24 cellular contexts compared by ENCODE assay signal in the genomic region with DNA sequence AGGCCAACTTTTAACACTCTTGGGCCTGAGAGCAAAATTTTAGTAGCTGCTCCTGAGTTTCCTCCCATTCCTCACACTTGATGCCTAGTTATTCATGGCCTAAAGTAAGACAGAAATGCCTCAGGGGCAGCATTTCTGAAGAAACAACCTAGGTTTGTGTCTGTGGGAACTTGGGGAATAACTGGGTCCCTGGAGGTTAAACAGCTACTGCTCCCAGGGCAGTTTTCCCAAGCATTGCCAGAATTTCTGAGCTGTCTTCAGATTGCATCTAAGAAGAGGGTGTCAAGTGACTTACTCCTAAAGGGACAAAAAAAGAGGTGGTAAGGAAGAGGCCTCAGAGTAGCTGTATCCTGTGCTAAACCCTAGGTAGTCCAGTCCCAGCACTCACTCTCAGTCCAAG.
"Had no signal": no experiment of that assay in that cellular context is flagged by ENCODE, and none has a peak within 500 bp of the region (broad histone marks: within the 10 kb centered on the region; RNA-seq: fewer than 3 reads in every experiment).

No MANE protein-coding gene starts in this region.

- H3K9me3 ChIP-seq: adrenal gland, breast epithelium had no signal

- H3K27ac ChIP-seq: adrenal gland, breast epithelium, SK-N-MC, WERI-Rb-1 had no signal

- ATAC-seq: activated CD4-positive, alpha-beta T cell treated with anti-CD3 and anti-CD28 coated beads for 36 hours; T-cell had no signal

- H3K4me1 ChIP-seq: adrenal gland, breast epithelium had no signal

- H3K27me3 Mint-ChIP-seq: activated CD4-positive, alpha-beta T cell treated with anti-CD3 and anti-CD28 coated beads for 36 hours; activated naive CD8-positive, alpha-beta T cell treated with anti-CD3 and anti-CD28 coated beads, Interleukin-2, amount 10 ng/mL, durations not matched to agents 7 days and 5 days had no signal

- H3K4me1 Mint-ChIP-seq: activated CD4-positive, alpha-beta memory T cell treated with anti-CD3 and anti-CD28 coated beads, Interleukin-2, amount 10 ng/mL, durations not matched to agents 7 days and 5 days; activated CD4-positive, alpha-beta T cell treated with anti-CD3 and anti-CD28 coated beads for 36 hours; activated naive CD8-positive, alpha-beta T cell treated with anti-CD3 and anti-CD28 coated beads, Interleukin-2, amount 10 ng/mL, durations not matched to agents 7 days and 5 days; T-cell had no signal

- DNase-seq: activated CD4-positive, alpha-beta memory T cell treated with anti-CD3 and anti-CD28 coated beads, Interleukin-2, amount 10 ng/mL, durations not matched to agents 7 days and 5 days; activated CD4-positive, alpha-beta T cell treated with anti-CD3 and anti-CD28 coated beads for 36 hours; activated CD4-positive, alpha-beta T cell treated with anti-CD3 and anti-CD28 coated beads, Interleukin-2, amount 50 U/mL, for 1 hour; activated CD8-positive, alpha-beta memory T cell treated with anti-CD3 and anti-CD28 coated beads, Interleukin-2, amount 50 U/mL, for 48 hours; activated naive CD4-positive, alpha-beta T cell treated with anti-CD3 and anti-CD28 coated beads, Interleukin-2, amount 50 U/mL, for 16 hours; activated naive CD8-positive, alpha-beta T cell treated with anti-CD3 and anti-CD28 coated beads, Interleukin-2, amount 10 ng/mL, durations not matched to agents 7 days and 5 days; activated T-cell treated with anti-CD3 and anti-CD28 coated beads, Interleukin-2, amount 50 U/mL, for 1 hour; adrenal gland; anterior cingulate cortex; caudate nucleus; Kasumi-1; KBM-7; NCI-H1048; NCI-H146; NCI-H187 treated with DMSO at 0.1 percent for 48 hours; NCI-H345; NCI-H510A; NCI-H526 treated with DMSO at 0.1 percent for 48 hours; SIG-M5; T-cell; T-helper 2 cell had no signal

- H3K36me3 ChIP-seq: adrenal gland, breast epithelium, WERI-Rb-1 had no signal

- H3K4me3 Mint-ChIP-seq: activated CD4-positive, alpha-beta memory T cell treated with anti-CD3 and anti-CD28 coated beads, Interleukin-2, amount 10 ng/mL, durations not matched to agents 7 days and 5 days; activated CD4-positive, alpha-beta T cell treated with anti-CD3 and anti-CD28 coated beads for 36 hours; activated naive CD8-positive, alpha-beta T cell treated with anti-CD3 and anti-CD28 coated beads, Interleukin-2, amount 10 ng/mL, durations not matched to agents 7 days and 5 days; T-cell had no signal

- H3K36me3 Mint-ChIP-seq: activated naive CD8-positive, alpha-beta T cell treated with anti-CD3 and anti-CD28 coated beads, Interleukin-2, amount 10 ng/mL, durations not matched to agents 7 days and 5 days; T-cell had no signal

- H3K27ac Mint-ChIP-seq: activated CD4-positive, alpha-beta memory T cell treated with anti-CD3 and anti-CD28 coated beads, Interleukin-2, amount 10 ng/mL, durations not matched to agents 7 days and 5 days; activated CD4-positive, alpha-beta T cell treated with anti-CD3 and anti-CD28 coated beads for 36 hours; activated naive CD8-positive, alpha-beta T cell treated with anti-CD3 and anti-CD28 coated beads, Interleukin-2, amount 10 ng/mL, durations not matched to agents 7 days and 5 days; T-cell had no signal

- H3K9me3 Mint-ChIP-seq: activated CD4-positive, alpha-beta memory T cell treated with anti-CD3 and anti-CD28 coated beads, Interleukin-2, amount 10 ng/mL, durations not matched to agents 7 days and 5 days; activated naive CD8-positive, alpha-beta T cell treated with anti-CD3 and anti-CD28 coated beads, Interleukin-2, amount 10 ng/mL, durations not matched to agents 7 days and 5 days; T-cell had no signal

- H3K27me3 ChIP-seq: adrenal gland had no signal

- H3K4me3 ChIP-seq: adrenal gland, breast epithelium, SK-N-MC had no signal
